10 cellular contexts compared by ENCODE assay signal in the genomic region with DNA sequence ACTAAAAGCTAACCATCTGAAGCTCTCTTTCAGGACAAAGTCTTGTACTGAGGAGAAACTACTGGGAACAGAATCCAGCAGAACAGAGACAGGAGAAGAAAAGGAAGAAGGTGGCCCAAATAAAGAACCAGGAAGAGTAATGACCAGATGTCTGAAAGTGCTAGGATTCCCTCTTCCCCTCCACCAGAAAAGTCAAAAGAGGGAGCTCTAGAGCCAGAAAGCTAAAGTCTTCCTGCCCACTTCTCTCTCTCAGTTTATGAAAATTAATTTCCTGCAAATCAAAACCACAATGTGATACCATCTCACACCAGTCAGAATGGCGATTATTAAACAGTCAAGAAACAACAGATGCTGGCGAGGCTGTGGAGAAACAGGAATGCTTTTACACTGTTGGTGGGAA. TPM values are rescaled to one million over a fixed set of nuclear protein-coding genes. Genes with fewer than 3 reads are reported as not detected.
DNase-seq lines count a peak whose midpoint lies in the region; ATAC-seq, FAIRE-seq and TF ChIP-seq lines count a peak whose summit lies in the region.
"Had no signal": no experiment of that assay in that cellular context is flagged by ENCODE, and none has a peak within 500 bp of the region (broad histone marks: within the 10 kb centered on the region; RNA-seq: fewer than 3 reads in every experiment).

No MANE protein-coding gene starts in this region.

- H3K27ac Mint-ChIP-seq in stimulated activated naive CD8-positive, alpha-beta T cell treated with anti-CD3 and anti-CD28 coated beads, Interleukin-15, amount 100 ng/mL, for 72 hours: no peak overlapping the region
- H3K27ac Mint-ChIP-seq: type B pancreatic cell had no signal

- no peaks in the 10 kb centered on the region for H3K36me3 ChIP-seq in cardiac muscle cell
- peaks cover 5% of the 10 kb centered on the region; the same call in 1 of the 2 replicates for H3K36me3 ChIP-seq in OCI-LY1 (ENCODE audit: insufficient read depth, low read length)
- H3K36me3 ChIP-seq: right atrium auricular region had no signal

- H2AFZ ChIP-seq in OCI-LY1 (ENCODE audit: low read length): no peak overlapping the region

- H3K4me1 ChIP-seq in cardiac muscle cell (ENCODE audit: low read depth): peaks cover 8% of the 10 kb centered on the region
- H3K4me1 ChIP-seq in OCI-LY1 (ENCODE audit: insufficient read depth, low read length, severe bottlenecking): peaks cover 41% of the 10 kb centered on the region

- peak; percentile 50 for ATAC-seq in stimulated activated naive CD8-positive, alpha-beta T cell treated with anti-CD3 and anti-CD28 coated beads, Interleukin-15, amount 100 ng/mL, for 72 hours

- H3K4me3 ChIP-seq in cardiac muscle cell (no peak overlapping the region), OCI-LY1 (ENCODE audit: low read depth, low read length, poor library complexity, severe bottlenecking) (no peak overlapping the region), epithelial cell of esophagus (ENCODE audit: low read length) (no peak overlapping the region)
- H3K4me3 ChIP-seq: right atrium auricular region had no signal

- H3K4me3 Mint-ChIP-seq in stimulated activated naive CD8-positive, alpha-beta T cell treated with anti-CD3 and anti-CD28 coated beads, Interleukin-15, amount 100 ng/mL, for 72 hours: peak overlapping the region; percentile 1 to 10
- H3K4me3 Mint-ChIP-seq: type B pancreatic cell had no signal

- H3K9me3 ChIP-seq in cardiac muscle cell (ENCODE audit: low read depth) (no peaks in the 10 kb centered on the region), OCI-LY1 (ENCODE audit: low read length) (no peaks in the 10 kb centered on the region; the same call in 1 of the 2 replicates)

- FAIRE-seq in frontal cortex (lab: Jason Lieb, UNC): no peak

- peak overlapping the region; percentile 6; the same call in 1 of the 2 replicates for H3K4me2 ChIP-seq in OCI-LY1 (ENCODE audit: low read length)

- peaks cover 51% of the 10 kb centered on the region for H3K4me1 Mint-ChIP-seq in stimulated activated naive CD8-positive, alpha-beta T cell treated with anti-CD3 and anti-CD28 coated beads, Interleukin-15, amount 100 ng/mL, for 72 hours

- intact Hi-C loops in cardiac septum (cut with DNase I): no loop called here

- H3K27me3 ChIP-seq in cardiac muscle cell: no peaks in the 10 kb centered on the region
- H3K27me3 ChIP-seq in OCI-LY1 (ENCODE audit: insufficient read depth, low read length): no peaks in the 10 kb centered on the region
- H3K27me3 ChIP-seq: right atrium auricular region had no signal

- H4K20me1 ChIP-seq in OCI-LY1 (ENCODE audit: insufficient read depth, low read length): no peaks in the 10 kb centered on the region

- H3K9ac ChIP-seq in OCI-LY1 (ENCODE audit: low read length): peak overlapping the region; percentile 33; the same call in 1 of the 2 replicates

- H3K9me3 Mint-ChIP-seq in stimulated activated naive CD8-positive, alpha-beta T cell treated with anti-CD3 and anti-CD28 coated beads, Interleukin-15, amount 100 ng/mL, for 72 hours: peaks cover 0 to 5% of the 10 kb centered on the region in 2 donors
- H3K9me3 Mint-ChIP-seq: type B pancreatic cell had no signal

- no peak overlapping the region for H3K27ac ChIP-seq in cardiac muscle cell
- peak overlapping the region; percentile 38 for H3K27ac ChIP-seq in OCI-LY1 (ENCODE audit: low read depth, low read length, poor library complexity, severe bottlenecking)
- H3K27ac ChIP-seq: right atrium auricular region had no signal

- peak; percentile 43 for TF ChIP-seq CTCF in cardiac muscle cell (IDR thresholded peaks at IDR 0.05; ENCODE audit: low read depth, low read length)
- TF ChIP-seq CTCF in OCI-LY1 (IDR thresholded peaks at IDR 0.05; ENCODE audit: low read length): peak; percentile 54; the same call in 1 of the 2 replicates
- TF ChIP-seq CTCF in epithelial cell of esophagus (IDR thresholded peaks at IDR 0.05; ENCODE audit: insufficient read depth, low read depth, low read length, missing control alignments): peak; percentile 49

- H3K9me2 ChIP-seq in OCI-LY1 (ENCODE audit: low read depth, low read length): no peaks in the 10 kb centered on the region

- peaks cover 6% of the 10 kb centered on the region; the same call in 1 of the 2 replicates for H3F3A ChIP-seq in OCI-LY1 (ENCODE audit: insufficient read depth, low read length)

- H3K79me2 ChIP-seq in OCI-LY1 (ENCODE audit: insufficient read depth, low read length): peaks cover 27% of the 10 kb centered on the region

- no peaks in the 10 kb centered on the region for H3K27me3 Mint-ChIP-seq in stimulated activated naive CD8-positive, alpha-beta T cell treated with anti-CD3 and anti-CD28 coated beads, Interleukin-15, amount 100 ng/mL, for 72 hours
- H3K27me3 Mint-ChIP-seq: type B pancreatic cell had no signal

- DNase-seq in cardiac muscle cell (ENCODE audit: low read depth in 1 of 2, low spot score in 1 of 2): no peak
- no peak for DNase-seq in cardiac septum (ENCODE audit: low spot score)
- DNase-seq in epithelial cell of esophagus (ENCODE audit: low read depth): peak; percentile 41
- no peak for DNase-seq in stimulated activated naive CD8-positive, alpha-beta T cell treated with anti-CD3 and anti-CD28 coated beads, Interleukin-15, amount 100 ng/mL, for 72 hours
- DNase-seq in NCI-H1436 treated with DMSO at 0.1 percent for 48 hours (lab: John Stamatoyannopoulos, UW): no peak
- no peak for DNase-seq in AG08396 (ENCODE audit: low spot score)
- no peak for DNase-seq in frontal cortex (ENCODE audit: low spot score in 2 of 2)

RNA-seq across cellular contexts. Expression of gene SPPL3, which starts 47.2 kb away (rescaled TPM):
- total RNA-seq in cardiac muscle cell (23.2 and 26.9 TPM in 2 replicates), cardiac septum (32.2 TPM), frontal cortex (45.2 TPM)
- 111 and 121 TPM in 2 replicates for polyA plus RNA-seq in cardiac muscle cell
